Comparison of ENCODE assay signal across 11 cellular contexts in the genomic region with DNA sequence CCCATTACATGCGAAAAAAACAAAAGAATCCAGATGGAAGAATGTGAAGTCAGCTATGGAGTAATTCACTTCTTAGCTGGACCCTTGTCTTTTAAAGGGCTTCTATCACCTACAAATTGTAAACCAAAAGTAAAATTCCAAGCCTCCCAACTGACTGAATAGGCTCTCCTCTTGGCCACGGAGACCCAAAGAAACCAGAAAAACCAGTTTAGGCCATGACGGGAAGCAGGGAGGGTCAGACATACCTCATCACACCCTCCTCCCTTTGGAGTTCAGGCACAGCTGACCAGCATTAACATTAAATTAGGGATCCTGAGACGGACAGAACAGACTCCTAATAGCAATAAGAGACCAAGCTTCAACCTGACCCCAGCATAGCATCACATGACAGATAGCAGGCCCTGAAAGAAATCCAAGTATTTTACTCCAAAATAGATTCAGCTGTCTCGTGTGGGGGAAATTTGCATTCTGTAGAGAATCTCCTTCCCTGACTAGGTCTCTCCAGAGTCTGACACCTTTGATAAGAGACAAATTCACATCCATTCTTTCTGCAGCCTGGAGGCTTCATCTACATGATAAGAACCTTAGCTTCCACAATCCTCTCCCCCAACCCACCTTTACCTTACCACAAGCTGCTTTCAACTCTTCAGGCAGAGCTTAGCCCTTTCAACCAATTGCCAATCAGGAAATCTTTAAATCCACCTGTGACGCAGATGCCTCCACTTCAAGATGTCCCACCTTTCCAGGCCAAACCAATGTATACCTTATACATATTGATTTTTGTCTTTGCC.
DNase-seq lines count a peak whose midpoint lies in the region; ATAC-seq and TF ChIP-seq lines count a peak whose summit lies in the region.
"Had no signal": no experiment of that assay in that cellular context is flagged by ENCODE, and none has a peak within 500 bp of the region (broad histone marks: within the 10 kb centered on the region; RNA-seq: fewer than 3 reads in every experiment).

No MANE protein-coding gene starts in this region.

- peak overlapping the region; percentile 59 for H3K27ac Mint-ChIP-seq in T-helper 17 cell

- peaks cover 4% of the 10 kb centered on the region for H3K4me1 Mint-ChIP-seq in T-helper 17 cell

- H3K9ac ChIP-seq in MM.1S (ENCODE audit: low read length), result no peak overlapping the region

- no peak for DNase-seq in MM.1S
- DNase-seq in T-helper 17 cell, result no peak
- DNase-seq in transverse colon, result peak; percentile 66
- no peak for DNase-seq in occipital lobe (lab: John Stamatoyannopoulos, UW)
- no peak for DNase-seq in amniotic stem cell (lab: John Stamatoyannopoulos, UW)
- DNase-seq: activated T-cell treated with anti-CD3 and anti-CD28 coated beads for 4 hours, KBM-7, mesenchymal stem cell, spleen had no signal

- H3K36me3 Mint-ChIP-seq in T-helper 17 cell (ENCODE audit: low read depth), result no peaks in the 10 kb centered on the region

- H3K27ac ChIP-seq in MM.1S (ENCODE audit: low read length) (no peak overlapping the region), layer of hippocampus (ENCODE audit: low read depth, low read length) (peak overlapping the region; percentile 68), transverse colon (peak overlapping the region in 1 of 4 donors; percentile 1)
- H3K27ac ChIP-seq: spleen had no signal

- H3K27me3 Mint-ChIP-seq in T-helper 17 cell, result no peaks in the 10 kb centered on the region

- no peak for TF ChIP-seq POLR2A in transverse colon (IDR thresholded peaks at IDR 0.05)

- no peaks in the 10 kb centered on the region for H3K27me3 ChIP-seq in MM.1S (replicated peaks; ENCODE audit: insufficient read depth, low read length)
- no peaks in the 10 kb centered on the region for H3K27me3 ChIP-seq in layer of hippocampus (ENCODE audit: control insufficient read depth, insufficient read depth, low read length)
- no peaks in the 10 kb centered on the region for H3K27me3 ChIP-seq in transverse colon
- H3K27me3 ChIP-seq: spleen had no signal

- H2AFZ ChIP-seq in MM.1S (ENCODE audit: low read length), result 0 out of 2 replicates have a peak overlapping the region, but pooled peaks have one; percentile 32

- H3K4me2 ChIP-seq in MM.1S (ENCODE audit: low read depth, low read length), result no peak overlapping the region

- ATAC-seq in T-helper 17 cell (no peak), GM21515 (IDR thresholded peaks at IDR 0.05; ENCODE audit: unreplicated experiment) (no peak)

- H3F3A ChIP-seq in MM.1S (ENCODE audit: insufficient read depth, low read length), result no peaks in the 10 kb centered on the region

- no peaks in the 10 kb centered on the region for H3K9me2 ChIP-seq in MM.1S (replicated peaks; ENCODE audit: insufficient read depth, low read length)

- no peaks in the 10 kb centered on the region for H3K9me3 ChIP-seq in MM.1S (replicated peaks; ENCODE audit: insufficient read depth, low read length)
- H3K9me3 ChIP-seq in T-helper 17 cell (ENCODE audit: control insufficient read depth, low read length, poor library complexity, severe bottlenecking), result no peaks in the 10 kb centered on the region
- no peaks in the 10 kb centered on the region for H3K9me3 ChIP-seq in transverse colon

- whole genome bisulfite sequencing in transverse colon (ENCODE audit: low coverage in 1 of 2), 2 donors, result 54 to 66% methylated on average over 3 to 6 of the region's 6 CpGs

- no peak overlapping the region for H3K4me3 ChIP-seq in MM.1S (ENCODE audit: low read length)
- no peak overlapping the region for H3K4me3 ChIP-seq in transverse colon
- H3K4me3 ChIP-seq: spleen had no signal

- no peaks in the 10 kb centered on the region for H3K79me2 ChIP-seq in MM.1S (ENCODE audit: low read length)

- in situ Hi-C loops in transverse colon (cut with MboI; ENCODE audit: low pct_ligation_motif_present in 1 of 4, low pct_unique_long_range_greater_than_20kb in 1 of 4, low sequenced_read_pairs in 3 of 4), result no loop called here

- H4K20me1 ChIP-seq in MM.1S (ENCODE audit: insufficient read depth, low read length), result no peaks in the 10 kb centered on the region

- intact Hi-C loops in transverse colon (cut with DNase I; ENCODE audit: low total_unique reads), result no loop called here

- H3K4me1 ChIP-seq in MM.1S (ENCODE audit: low read length), result peaks cover 7% of the 10 kb centered on the region; the same call in 1 of the 2 replicates
- peaks cover 0 to 15% (median 9%) of the 10 kb centered on the region in 4 donors for H3K4me1 ChIP-seq in transverse colon
- H3K4me1 ChIP-seq: spleen had no signal

- TF ChIP-seq CTCF in MM.1S (IDR thresholded peaks at IDR 0.05; ENCODE audit: low read length) (no peak), transverse colon (IDR thresholded peaks at IDR 0.05) (no peak)

- no peak overlapping the region for H3K4me3 Mint-ChIP-seq in T-helper 17 cell

- no peak for TF ChIP-seq EP300 in transverse colon (IDR thresholded peaks at IDR 0.05; ENCODE audit: low read depth)

- H3K36me3 ChIP-seq in MM.1S (replicated peaks; ENCODE audit: insufficient read depth, low read length) (no peaks in the 10 kb centered on the region), transverse colon (no peaks in the 10 kb centered on the region)
- H3K36me3 ChIP-seq: spleen had no signal
